In the genomic region with DNA sequence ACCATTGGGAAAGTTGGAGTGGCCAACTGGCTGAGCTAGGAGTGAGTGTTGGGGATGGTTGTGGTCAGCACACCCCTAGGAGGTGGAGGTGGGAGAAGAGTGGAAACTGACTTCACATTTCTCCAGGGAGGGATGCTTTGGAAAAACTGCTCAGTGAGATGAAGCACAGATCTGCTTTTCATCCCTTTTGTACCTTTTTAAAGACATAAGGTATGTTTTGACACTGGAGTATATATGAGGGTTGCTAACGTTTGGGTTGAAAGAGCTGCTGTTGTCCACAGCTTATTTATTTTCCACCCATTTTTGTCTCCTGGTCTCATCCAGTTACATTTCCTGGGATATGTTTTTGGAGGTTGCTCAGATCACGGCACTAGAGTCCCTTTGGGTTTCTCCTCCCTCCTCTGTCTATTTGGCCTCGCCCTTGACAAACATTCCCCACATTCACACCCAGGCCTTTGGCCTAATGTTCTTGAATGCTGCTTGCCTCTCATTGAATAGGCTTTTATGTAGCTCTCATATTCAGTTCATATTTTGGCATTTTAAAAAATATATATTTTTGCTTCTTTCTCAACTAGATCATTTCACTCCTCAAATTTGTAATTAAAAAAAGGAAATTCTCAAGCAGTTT, we compare ENCODE assay signal across 1 cellular context.
TF ChIP-seq lines count a peak whose summit lies in the region.

No MANE protein-coding gene starts in this region.

TF ChIP-seq in HepG2, 621 proteins besides CTCF, POLR2A, EP300 and RAD21:
- TF ChIP-seq TEAD3 (CRISPR knock-in tag; optimal IDR thresholded peaks at IDR 0.05; ENCODE audit: borderline replicate concordance), result peak; percentile 35
- no peak for TF ChIP-seq PRMT3 (CRISPR knock-in tag; IDR thresholded peaks at IDR 0.05; ENCODE audit: borderline replicate concordance, low read depth)
- no peak for TF ChIP-seq GTF2F1 (IDR thresholded peaks at IDR 0.05; ENCODE audit: low read length)
- TF ChIP-seq ZNF605 (CRISPR knock-in tag; IDR thresholded peaks at IDR 0.05), result no peak
- TF ChIP-seq, protein P1, sequence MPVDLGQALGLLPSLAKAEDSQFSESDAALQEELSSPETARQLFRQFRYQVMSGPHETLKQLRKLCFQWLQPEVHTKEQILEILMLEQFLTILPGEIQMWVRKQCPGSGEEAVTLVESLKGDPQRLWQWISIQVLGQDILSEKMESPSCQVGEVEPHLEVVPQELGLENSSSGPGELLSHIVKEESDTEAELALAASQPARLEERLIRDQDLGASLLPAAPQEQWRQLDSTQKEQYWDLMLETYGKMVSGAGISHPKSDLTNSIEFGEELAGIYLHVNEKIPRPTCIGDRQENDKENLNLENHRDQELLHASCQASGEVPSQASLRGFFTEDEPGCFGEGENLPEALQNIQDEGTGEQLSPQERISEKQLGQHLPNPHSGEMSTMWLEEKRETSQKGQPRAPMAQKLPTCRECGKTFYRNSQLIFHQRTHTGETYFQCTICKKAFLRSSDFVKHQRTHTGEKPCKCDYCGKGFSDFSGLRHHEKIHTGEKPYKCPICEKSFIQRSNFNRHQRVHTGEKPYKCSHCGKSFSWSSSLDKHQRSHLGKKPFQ (CRISPR knock-in tag; IDR thresholded peaks at IDR 0.05; ENCODE audit: insufficient replicate concordance), result peak; percentile 32
